In the genomic region with DNA sequence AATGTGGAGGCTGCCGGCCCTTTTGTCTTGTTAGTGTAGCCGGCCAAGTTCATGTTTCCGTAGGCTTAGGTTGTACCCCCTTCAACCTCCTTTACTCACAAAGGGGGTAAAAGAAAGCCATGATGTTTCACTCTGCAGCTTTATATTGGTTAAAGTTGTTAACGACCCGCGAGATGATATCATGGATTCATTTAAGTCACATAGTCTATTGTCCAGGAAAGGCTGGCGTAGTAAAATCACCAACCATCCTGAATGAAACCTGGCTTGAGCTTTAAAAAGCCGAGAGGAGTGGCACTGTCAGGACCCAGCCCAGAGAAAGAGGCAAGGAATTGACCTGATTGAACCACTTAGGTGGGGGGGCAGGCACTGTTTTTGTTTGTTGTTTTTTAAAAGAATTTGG, we compare ENCODE assay signal across 1 cellular context.
TF ChIP-seq lines count a peak whose summit lies in the region.

No MANE protein-coding gene starts in this region.

TF ChIP-seq in endothelial cell of umbilical vein, 7 proteins besides CTCF, POLR2A, EP300 and RAD21:
- TF ChIP-seq POLR2AphosphoS5 (IDR thresholded peaks at IDR 0.05; ENCODE audit: insufficient read depth, low read depth, low read length) (no peak), MYC (IDR thresholded peaks at IDR 0.05; ENCODE audit: low read depth, low read length) (no peak)
